ENCODE assay signal across 28 cellular contexts in the genomic region with DNA sequence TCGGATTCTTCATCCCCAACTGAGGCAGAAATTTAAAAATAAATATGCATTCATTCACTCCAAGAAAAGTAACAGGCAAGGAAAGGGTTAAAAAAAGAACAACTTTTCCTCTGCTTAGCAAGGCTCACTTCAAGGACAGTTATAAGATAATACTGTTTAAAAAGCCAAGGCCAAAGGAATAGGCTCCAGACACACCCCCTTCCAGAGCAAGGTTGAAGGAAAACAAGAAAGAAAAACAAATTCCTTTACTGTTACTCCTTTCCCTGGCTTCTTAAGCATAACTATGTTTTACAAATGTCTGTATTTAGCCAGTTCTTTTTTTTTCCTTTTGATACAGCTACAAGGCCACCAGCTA. TPM values are rescaled to one million over a fixed set of nuclear protein-coding genes. Genes with fewer than 3 reads are reported as not detected.
"Had no signal": no experiment of that assay in that cellular context is flagged by ENCODE, and none has a peak within 500 bp of the region (broad histone marks: within the 10 kb centered on the region; RNA-seq: fewer than 3 reads in every experiment).

No MANE protein-coding gene starts in this region.

- H3K9me3 ChIP-seq: heart right ventricle, transverse colon had no signal

- H3K27me3 ChIP-seq: cardiac muscle cell, transverse colon had no signal

- DNase-seq: activated CD4-positive, alpha-beta memory T cell treated with anti-CD3 and anti-CD28 coated beads for 36 hours; activated CD4-positive, alpha-beta T cell treated with anti-CD3 and anti-CD28 coated beads, Interleukin-2, amount 10 ng/mL, durations not matched to agents 24 days and 14 days; activated CD4-positive, CD25-positive, alpha-beta regulatory T cell treated with anti-CD3 and anti-CD28 coated beads, Interleukin-2, amount 50 U/mL, for 72 hours; activated CD8-positive, alpha-beta memory T cell treated with anti-CD3 and anti-CD28 coated beads, Interleukin-2, amount 50 U/mL, for 4 hours; activated gamma-delta T cell; activated naive CD4-positive, alpha-beta T cell treated with anti-CD3 and anti-CD28 coated beads, Interleukin-2, amount 50 U/mL, for 16 hours; activated T-cell treated with anti-CD3 and anti-CD28 coated beads, Interleukin-2, amount 50 U/mL, for 1 hour; cerebellar nuclear complex; dorsolateral prefrontal cortex; effector memory CD4-positive, alpha-beta T cell; foreskin melanocyte; heart right ventricle; midbrain; naive thymus-derived CD4-positive, alpha-beta T cell; occipital lobe; right cardiac atrium; stimulated activated CD4-positive, alpha-beta T cell treated with anti-CD3 and anti-CD28 coated beads, Interleukin-2, amount 100 ng/mL, for 48 hours; stimulated activated naive CD4-positive, alpha-beta T cell treated with Interleukin-2 at 50 U/mL for 16 hours; T-helper 2 cell; transverse colon had no signal

- H3K36me3 ChIP-seq: cardiac muscle cell, heart right ventricle, transverse colon had no signal

- H3K4me3 Mint-ChIP-seq: activated CD4-positive, alpha-beta memory T cell treated with anti-CD3 and anti-CD28 coated beads for 36 hours; activated CD4-positive, alpha-beta T cell treated with anti-CD3 and anti-CD28 coated beads, Interleukin-2, amount 10 ng/mL, durations not matched to agents 24 days and 14 days; activated T-helper 1 cell treated with anti-CD3 and anti-CD28 coated beads, Interleukin-12 subunit alpha, Interleukin-12 subunit beta, Interleukin-2, Interleukin-4 antibody, amounts not matched to agents 30 ng/mL and 10 ng/mL and 1 ng/mL, durations not matched to agents 14 hours and 24 hours and 36 hours; brain; naive thymus-derived CD4-positive, alpha-beta T cell; neural crest cell had no signal

- H3K4me3 ChIP-seq: cardiac muscle cell, coronary artery, dorsolateral prefrontal cortex, heart right ventricle, transverse colon had no signal

- H3K27ac ChIP-seq: cardiac muscle cell, coronary artery, dorsolateral prefrontal cortex, heart right ventricle had no signal

- ATAC-seq: esophagus mucosa, right cardiac atrium had no signal

- H3K27ac Mint-ChIP-seq: activated CD4-positive, alpha-beta memory T cell treated with anti-CD3 and anti-CD28 coated beads for 36 hours; activated CD4-positive, alpha-beta T cell treated with anti-CD3 and anti-CD28 coated beads, Interleukin-2, amount 10 ng/mL, durations not matched to agents 24 days and 14 days; activated T-helper 1 cell treated with anti-CD3 and anti-CD28 coated beads, Interleukin-12 subunit alpha, Interleukin-12 subunit beta, Interleukin-2, Interleukin-4 antibody, amounts not matched to agents 30 ng/mL and 10 ng/mL and 1 ng/mL, durations not matched to agents 14 hours and 24 hours and 36 hours; brain had no signal

- H3K9me3 Mint-ChIP-seq: activated CD4-positive, alpha-beta memory T cell treated with anti-CD3 and anti-CD28 coated beads for 36 hours; activated CD4-positive, alpha-beta T cell treated with anti-CD3 and anti-CD28 coated beads, Interleukin-2, amount 10 ng/mL, durations not matched to agents 24 days and 14 days; activated T-helper 1 cell treated with anti-CD3 and anti-CD28 coated beads, Interleukin-12 subunit alpha, Interleukin-12 subunit beta, Interleukin-2, Interleukin-4 antibody, amounts not matched to agents 30 ng/mL and 10 ng/mL and 1 ng/mL, durations not matched to agents 14 hours and 24 hours and 36 hours; naive thymus-derived CD4-positive, alpha-beta T cell; neural crest cell had no signal

- H3K36me3 Mint-ChIP-seq: activated CD4-positive, alpha-beta memory T cell treated with anti-CD3 and anti-CD28 coated beads for 36 hours; brain; naive thymus-derived CD4-positive, alpha-beta T cell had no signal

RNA-seq across cellular contexts. Expression of a gene that starts 8.5 kb away (rescaled TPM):
- total RNA-seq: activated CD4-positive, alpha-beta memory T cell treated with anti-CD3 and anti-CD28 coated beads for 36 hours; activated CD4-positive, alpha-beta T cell treated with anti-CD3 and anti-CD28 coated beads, Interleukin-2, amount 10 ng/mL, durations not matched to agents 24 days and 14 days; activated CD8-positive, alpha-beta memory T cell treated with anti-CD3 and anti-CD28 coated beads for 36 hours; activated T-helper 1 cell treated with anti-CD3 and anti-CD28 coated beads, Interleukin-12 subunit alpha, Interleukin-12 subunit beta, Interleukin-2, Interleukin-4 antibody, amounts not matched to agents 30 ng/mL and 10 ng/mL and 1 ng/mL, durations not matched to agents 14 hours and 24 hours and 36 hours; esophagus mucosa; neural crest cell had no signal
- polyA plus RNA-seq: naive thymus-derived CD4-positive, alpha-beta T cell had no signal

RNA-seq across cellular contexts. Expression of a gene that starts 55.8 kb away (rescaled TPM):
- total RNA-seq: cardiac muscle cell, esophagus mucosa, occipital lobe, temporal lobe had no signal
- polyA plus RNA-seq: cardiac muscle cell; naive thymus-derived CD4-positive, alpha-beta T cell had no signal
